Comparison of ENCODE assay signal across 13 cellular contexts in genomic region chr20:22425344-22426295, GRCh38.
"Had no signal": no experiment of that assay in that cellular context is flagged by ENCODE, and none has a peak within 500 bp of the region (broad histone marks: within the 10 kb centered on the region; RNA-seq: fewer than 3 reads in every experiment).

No MANE protein-coding gene starts in this region.

- ATAC-seq: esophagus mucosa; foreskin keratinocyte; stimulated activated memory B cell treated with anti-CD40 and anti-IgM and Interleukin-4, amounts not matched to agents 10 μg/mL and 1 μg/mL and 100 μg/mL, for 72 hours had no signal

- H3K27me3 Mint-ChIP-seq: stimulated activated memory B cell treated with anti-CD40 and anti-IgM and Interleukin-4, amounts not matched to agents 10 μg/mL and 1 μg/mL and 100 μg/mL, for 72 hours had no signal

- H3K4me1 ChIP-seq: foreskin keratinocyte, tibial nerve had no signal

- H3K4me1 Mint-ChIP-seq: activated naive CD4-positive, alpha-beta T cell treated with anti-CD3 and anti-CD28 coated beads, Interleukin-2, amount 50 U/mL, for 24 hours; stimulated activated memory B cell treated with anti-CD40 and anti-IgM and Interleukin-4, amounts not matched to agents 10 μg/mL and 1 μg/mL and 100 μg/mL, for 72 hours had no signal

- H3K4me3 Mint-ChIP-seq: activated naive CD4-positive, alpha-beta T cell treated with anti-CD3 and anti-CD28 coated beads, Interleukin-2, amount 50 U/mL, for 24 hours; neural crest cell; stimulated activated memory B cell treated with anti-CD40 and anti-IgM and Interleukin-4, amounts not matched to agents 10 μg/mL and 1 μg/mL and 100 μg/mL, for 72 hours had no signal

- DNase-seq: activated CD4-positive, alpha-beta T cell treated with anti-CD3 and anti-CD28 coated beads, Interleukin-2, amount 50 U/mL, for 1 hour; activated CD4-positive, CD25-positive, alpha-beta regulatory T cell; activated T-cell treated with anti-CD3 and anti-CD28 coated beads, Interleukin-2, amount 50 U/mL, for 1 hour; brain microvascular endothelial cell; cerebellar nuclear complex; foreskin keratinocyte; mammary epithelial cell; T-helper 2 cell had no signal

- H3K9me3 ChIP-seq: tibial nerve had no signal

- H3K27me3 ChIP-seq: brain microvascular endothelial cell, foreskin keratinocyte, tibial nerve had no signal

- H3K27ac ChIP-seq: brain microvascular endothelial cell, foreskin keratinocyte, tibial nerve had no signal

- H3K36me3 ChIP-seq: brain microvascular endothelial cell, tibial nerve had no signal

- H3K36me3 Mint-ChIP-seq: activated naive CD4-positive, alpha-beta T cell treated with anti-CD3 and anti-CD28 coated beads, Interleukin-2, amount 50 U/mL, for 24 hours; stimulated activated memory B cell treated with anti-CD40 and anti-IgM and Interleukin-4, amounts not matched to agents 10 μg/mL and 1 μg/mL and 100 μg/mL, for 72 hours had no signal

- H3K4me3 ChIP-seq: tibial nerve had no signal

- H3K9me3 Mint-ChIP-seq: activated naive CD4-positive, alpha-beta T cell treated with anti-CD3 and anti-CD28 coated beads, Interleukin-2, amount 50 U/mL, for 24 hours; neural crest cell had no signal

- H3K27ac Mint-ChIP-seq: activated naive CD4-positive, alpha-beta T cell treated with anti-CD3 and anti-CD28 coated beads, Interleukin-2, amount 50 U/mL, for 24 hours; stimulated activated memory B cell treated with anti-CD40 and anti-IgM and Interleukin-4, amounts not matched to agents 10 μg/mL and 1 μg/mL and 100 μg/mL, for 72 hours had no signal
